In genomic region chr3:177942911-177943310, GRCh38 we compare ENCODE assay signal across 27 cellular contexts.
"Had no signal": no experiment of that assay in that cellular context is flagged by ENCODE, and none has a peak within 500 bp of the region (broad histone marks: within the 10 kb centered on the region; RNA-seq: fewer than 3 reads in every experiment).

No MANE protein-coding gene starts in this region.

- H3K9me3 Mint-ChIP-seq: immature natural killer cell had no signal

- H3K36me3 ChIP-seq: left ventricle myocardium inferior, ovary, right atrium auricular region, suprapubic skin, thoracic aorta, tibial artery, upper lobe of right lung had no signal

- H3K27me3 Mint-ChIP-seq: natural killer cell treated with Interleukin-12 subunit alpha and Interleukin-12 subunit beta and Interleukin-15 and Interleukin-18, amount 100 ng/mL, for 72 hours; progenitor cell of endocrine pancreas; stimulated activated naive B cell treated with anti-CD40 and anti-IgM and Interleukin-4, amounts not matched to agents 10 μg/mL and 1 μg/mL and 100 μg/mL, for 72 hours had no signal

- ATAC-seq: natural killer cell treated with Interleukin-12 subunit alpha and Interleukin-12 subunit beta and Interleukin-15 and Interleukin-18, amount 100 ng/mL, for 72 hours; sciatic nerve; stimulated activated naive B cell treated with anti-CD40 and anti-IgM and Interleukin-4, amounts not matched to agents 10 μg/mL and 1 μg/mL and 100 μg/mL, for 72 hours; stimulated activated naive CD8-positive, alpha-beta T cell treated with anti-CD3 and anti-CD28 coated beads, Interleukin-15, Interleukin-2, amounts not matched to agents 100 U/mL and 50 U/mL, for 24 hours; upper lobe of right lung had no signal

- H3K27ac Mint-ChIP-seq: mesothelial cell of epicardium; progenitor cell of endocrine pancreas; stimulated activated naive B cell treated with anti-CD40 and anti-IgM and Interleukin-4, amounts not matched to agents 10 μg/mL and 1 μg/mL and 100 μg/mL, for 72 hours had no signal

- H3K36me3 Mint-ChIP-seq: mesothelial cell of epicardium, naive B cell had no signal

- FAIRE-seq: urothelium cell line had no signal

- H3K4me3 ChIP-seq: left ventricle myocardium inferior, lung, ovary, right atrium auricular region, skin epidermis, suprapubic skin, thoracic aorta, tibial artery, upper lobe of right lung had no signal

- H3K27me3 ChIP-seq: ovary, right atrium auricular region, suprapubic skin, tibial artery, upper lobe of right lung had no signal

- DNase-seq: hypothalamus; immature natural killer cell; left ventricle myocardium inferior; mesendoderm; naive B cell; occipital lobe; ovary; stimulated activated CD4-positive, alpha-beta T cell treated with anti-CD3 and anti-CD28 coated beads, Interleukin-12 subunit alpha, Interleukin-12 subunit beta, amount 100 ng/mL, for 4 hours; stimulated activated CD4-positive, alpha-beta T cell treated with anti-CD3 and anti-CD28 coated beads, Interleukin-15, amount 100 ng/mL, for 24 hours; stimulated activated CD4-positive, alpha-beta T cell treated with anti-CD3 and anti-CD28 coated beads, Interleukin-2, amount 100 ng/mL, for 24 hours; stimulated activated CD4-positive, alpha-beta T cell treated with anti-CD3 and anti-CD28 coated beads, Interleukin-4, amount 100 ng/mL, for 1 hour; stimulated activated naive B cell treated with anti-CD40 and anti-IgM and Interleukin-4, amounts not matched to agents 10 μg/mL and 1 μg/mL and 100 μg/mL, for 72 hours; stimulated activated naive CD8-positive, alpha-beta T cell treated with anti-CD3 and anti-CD28 coated beads, Interleukin-15, Interleukin-2, amounts not matched to agents 100 U/mL and 50 U/mL, for 24 hours; tibial artery; trophoblast cell; upper lobe of right lung had no signal

- H3K27ac ChIP-seq: left ventricle myocardium inferior, ovary, right atrium auricular region, skin epidermis, suprapubic skin, thoracic aorta, tibial artery, upper lobe of right lung had no signal

- H3K4me3 Mint-ChIP-seq: mesothelial cell of epicardium; natural killer cell treated with Interleukin-12 subunit alpha and Interleukin-12 subunit beta and Interleukin-15 and Interleukin-18, amount 100 ng/mL, for 72 hours; neural crest cell; stimulated activated naive B cell treated with anti-CD40 and anti-IgM and Interleukin-4, amounts not matched to agents 10 μg/mL and 1 μg/mL and 100 μg/mL, for 72 hours had no signal

- H3K9me3 ChIP-seq: left ventricle myocardium inferior, ovary, right atrium auricular region, suprapubic skin, thoracic aorta, tibial artery, upper lobe of right lung had no signal

- H3K4me1 ChIP-seq: left ventricle myocardium inferior, right atrium auricular region had no signal
